ENCODE assay signal across 1 cellular context in genomic region chr22:23190526-23190925, GRCh38.
TF ChIP-seq lines count a peak whose summit lies in the region.

No MANE protein-coding gene starts in this region.

TF ChIP-seq in WTC11, 78 proteins besides CTCF, POLR2A, EP300 and RAD21:
- no peak for TF ChIP-seq ZNF219 (CRISPR knock-in tag; IDR thresholded peaks at IDR 0.05; ENCODE audit: borderline replicate concordance)
- TF ChIP-seq ATF6 (CRISPR knock-in tag; IDR thresholded peaks at IDR 0.05): no peak
